In the genomic region with DNA sequence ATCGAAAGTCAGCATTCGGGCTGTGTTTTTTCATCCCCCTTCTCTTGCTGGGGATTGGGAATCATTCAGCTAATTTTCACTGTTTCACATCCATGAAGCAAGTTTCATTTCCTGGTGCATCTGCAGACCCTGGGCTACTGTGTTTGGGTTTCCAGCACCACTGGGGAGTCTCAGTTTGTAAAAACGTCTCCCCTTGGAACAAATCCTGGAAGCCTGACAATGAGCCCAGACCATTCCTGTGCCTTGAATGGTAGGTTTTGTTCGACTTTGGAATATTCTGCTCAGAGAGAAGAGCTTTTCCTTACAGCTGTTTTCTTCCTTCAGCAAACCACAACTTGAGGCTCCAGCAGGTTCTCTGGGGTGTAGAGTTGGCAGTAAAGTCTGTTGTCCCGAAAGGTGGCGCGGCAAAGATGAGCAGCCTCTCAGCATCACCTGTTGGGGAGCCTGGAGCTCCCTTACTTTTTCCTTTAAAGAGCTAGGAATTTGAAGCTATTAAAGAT, we compare ENCODE assay signal across 9 cellular contexts.
A peak's percentile ranks its signal among the peaks of the same experiment; 100 is the strongest.
DNase-seq lines count a peak whose midpoint lies in the region; ATAC-seq, FAIRE-seq and TF ChIP-seq lines count a peak whose summit lies in the region.
"Had no signal": no experiment of that assay in that cellular context is flagged by ENCODE, and none has a peak within 500 bp of the region (broad histone marks: within the 10 kb centered on the region; RNA-seq: fewer than 3 reads in every experiment).

No MANE protein-coding gene starts in this region.

- H3K9ac ChIP-seq in GM23248: peak overlapping the region; percentile 83
- H3K9ac ChIP-seq in kidney (ENCODE audit: low read length in 2 of 2): no peak overlapping the region
- peak overlapping the region; percentile 57 to 71 (median 66) for H3K9ac ChIP-seq in skeletal muscle tissue (ENCODE audit: low read depth in 1 of 3, low read length in 3 of 3)

- H3K79me2 ChIP-seq in GM23248 (ENCODE audit: insufficient read depth): no peaks in the 10 kb centered on the region

- H3K9me3 ChIP-seq in GM23248 (ENCODE audit: low read depth) (no peaks in the 10 kb centered on the region), kidney (ENCODE audit: control insufficient read depth in 1 of 2, low read length in 2 of 2) (no peaks in the 10 kb centered on the region), skeletal muscle tissue (ENCODE audit: control insufficient read depth in 3 of 3, low read length in 3 of 3) (no peaks in the 10 kb centered on the region)

- H3K4me1 ChIP-seq in GM23248 (ENCODE audit: insufficient read depth) (peaks cover 17% of the 10 kb centered on the region), kidney (ENCODE audit: control insufficient read depth in 1 of 2, insufficient read depth in 1 of 2, low read depth in 1 of 2, low read length in 2 of 2) (peaks cover 4 to 5% of the 10 kb centered on the region in 2 donors), skeletal muscle tissue (ENCODE audit: control insufficient read depth in 3 of 3, insufficient read depth in 3 of 3, low read length in 3 of 3) (peaks cover 13 to 17% (median 16%) of the 10 kb centered on the region in 3 donors)

- 0 out of 2 replicates have a peak, but pooled peaks cover 6% of the 10 kb centered on the region for H3K36me3 ChIP-seq in GM23248 (ENCODE audit: low read depth)
- no peaks in the 10 kb centered on the region for H3K36me3 ChIP-seq in kidney (ENCODE audit: control insufficient read depth in 1 of 2, insufficient read depth in 2 of 2, low read length in 2 of 2)
- H3K36me3 ChIP-seq in skeletal muscle tissue (ENCODE audit: control insufficient read depth in 3 of 3, insufficient read depth in 3 of 3, low read length in 3 of 3): peaks cover 0 to 17% (median 10%) of the 10 kb centered on the region in 3 donors

- ATAC-seq in HG03095 (IDR thresholded peaks at IDR 0.05; ENCODE audit: unreplicated experiment) (no peak), HG02678 (IDR thresholded peaks at IDR 0.05; ENCODE audit: unreplicated experiment) (no peak), HG02610 (IDR thresholded peaks at IDR 0.05; ENCODE audit: unreplicated experiment) (no peak)

- 42 to 44% methylated on average over 7 of the region's 7 CpGs for WGBS in GM23248 (ENCODE audit: low coverage in 1 of 2, low lambda C conversion rate in 2 of 2, missing lambda C conversion rate in 2 of 2), 2 experiments

- intact Hi-C loops in kidney (cut with DNase I): no loop called here

- no peak for DNase-seq in GM23248
- no peak for DNase-seq in astrocyte of the cerebellum (ENCODE audit: low read depth)
- peak; percentile 18 for DNase-seq in kidney
- DNase-seq in NOMO-1 treated with DMSO at 0.1 percent for 48 hours (lab: John Stamatoyannopoulos, UW; ENCODE audit: unreplicated experiment): no peak
- DNase-seq: stimulated activated CD8-positive, alpha-beta memory T cell treated with anti-CD3 and anti-CD28 coated beads, Interleukin-4, amount 100 ng/mL, for 48 hours had no signal

- FAIRE-seq in kidney (lab: Jason Lieb, UNC): no peak

- peak overlapping the region; percentile 92 for H3K4me2 ChIP-seq in GM23248 (ENCODE audit: unreplicated experiment)

- H3F3A ChIP-seq in GM23248 (ENCODE audit: insufficient read depth): peaks cover 6% of the 10 kb centered on the region; the same call in 1 of the 2 replicates

- no peaks in the 10 kb centered on the region for H3K9me2 ChIP-seq in GM23248 (ENCODE audit: insufficient read depth)

- H3K4me3 ChIP-seq in GM23248: peak overlapping the region; percentile 69
- peak overlapping the region; percentile 33 for H3K4me3 ChIP-seq in astrocyte of the cerebellum (ENCODE audit: low read depth, low read length)
- H3K4me3 ChIP-seq in kidney (ENCODE audit: low read length in 2 of 2): peak overlapping the region; percentile 16 to 24
- peak overlapping the region; percentile 44 to 56 (median 46) for H3K4me3 ChIP-seq in skeletal muscle tissue (ENCODE audit: low read length in 3 of 3)

- H3K27me3 ChIP-seq in GM23248 (replicated peaks; ENCODE audit: insufficient read depth) (no peaks in the 10 kb centered on the region), skeletal muscle tissue (ENCODE audit: control insufficient read depth in 3 of 3, insufficient read depth in 3 of 3, low read length in 3 of 3) (peaks cover 0 to 3% (median 0%) of the 10 kb centered on the region in 3 donors)

- peak overlapping the region; percentile 75 for H3K27ac ChIP-seq in GM23248
- peak overlapping the region; percentile 0 to 48 for H3K27ac ChIP-seq in kidney (ENCODE audit: low read depth in 2 of 2, low read length in 2 of 2)
- H3K27ac ChIP-seq in skeletal muscle tissue (ENCODE audit: low read depth, low read length): peak overlapping the region; percentile 71

- peak overlapping the region; percentile 80 for H2AFZ ChIP-seq in GM23248

- in situ Hi-C loops in GM23248 (cut with MboI): no loop called here
- in situ Hi-C loops in astrocyte of the cerebellum (cut with HindIII; ENCODE audit: low sequenced_read_pairs): no loop called here

- no peaks in the 10 kb centered on the region for H4K20me1 ChIP-seq in GM23248 (ENCODE audit: insufficient read depth)

- no peak for TF ChIP-seq CTCF in astrocyte of the cerebellum (IDR thresholded peaks at IDR 0.05; ENCODE audit: low read depth, low read length, missing control alignments)
- TF ChIP-seq CTCF in kidney (IDR thresholded peaks at IDR 0.05; ENCODE audit: borderline replicate concordance, extremely low read depth, insufficient read depth): no peak

Comparison
In these comparisons a context has a peak if more than half of its experiments do, and no peak if none do; other contexts are left out.
1. H3K27ac ChIP-seq: peak in every context shown above with its lines; median percentile 75 in GM23248; 71 in skeletal muscle tissue; 24 in kidney.
2. H3K9ac ChIP-seq: peak in GM23248 (single experiment) and skeletal muscle tissue (3 of 3); none in kidney (0 of 2).
3. Peak in every context shown above with its lines, with median percentiles within 50 percentile points of each other: H3K4me3 ChIP-seq.